In genomic region chr12:74415633-74416032, GRCh38 we compare ENCODE assay signal across 9 cellular contexts.
DNase-seq lines count a peak whose midpoint lies in the region; ATAC-seq and TF ChIP-seq lines count a peak whose summit lies in the region.
"Had no signal": no experiment of that assay in that cellular context is flagged by ENCODE, and none has a peak within 500 bp of the region (broad histone marks: within the 10 kb centered on the region; RNA-seq: fewer than 3 reads in every experiment).

No MANE protein-coding gene starts in this region.

- H3K36me3 ChIP-seq in KMS-11 (ENCODE audit: insufficient read depth) = no peaks in the 10 kb centered on the region
- H3K36me3 ChIP-seq in esophagus squamous epithelium = no peaks in the 10 kb centered on the region

- H3K27ac ChIP-seq in KMS-11 (no peak overlapping the region), esophagus squamous epithelium (no peak overlapping the region)
- H3K27ac ChIP-seq: parathyroid adenoma had no signal

- no peak overlapping the region for H3K27ac Mint-ChIP-seq in mesothelial cell of epicardium

- peak; percentile 63 for ATAC-seq in GM21381 (IDR thresholded peaks at IDR 0.05; ENCODE audit: unreplicated experiment)

- no peak for TF ChIP-seq POLR2A in esophagus squamous epithelium (IDR thresholded peaks at IDR 0.05)

- H3K27me3 ChIP-seq in KMS-11 (ENCODE audit: insufficient read depth, low read depth) (no peaks in the 10 kb centered on the region), esophagus squamous epithelium (peaks cover 0 to 6% (median 0%) of the 10 kb centered on the region in 4 donors)

- H2AFZ ChIP-seq in KMS-11 (ENCODE audit: low read depth) = no peak overlapping the region
- H2AFZ ChIP-seq: parathyroid adenoma had no signal

- DNase-seq in G401 (ENCODE audit: low spot score) = peak; percentile 12
- peak; percentile 12 for DNase-seq in amniotic epithelial cell (ENCODE audit: low read depth)
- DNase-seq in mesothelial cell of epicardium (ENCODE audit: low spot score in 2 of 2, unreplicated experiment in 2 of 2) = no peak
- no peak for DNase-seq in stimulated activated naive CD4-positive, alpha-beta T cell treated with Interleukin-2 at 50 U/mL for 16 hours (lab: John Stamatoyannopoulos, UW)
- DNase-seq in stimulated activated CD4-positive, alpha-beta T cell treated with anti-CD3 and anti-CD28 coated beads, Interleukin-1b, Interleukin-23, amount 100 ng/mL, for 48 hours = no peak
- no peak for DNase-seq in esophagus squamous epithelium (lab: John Stamatoyannopoulos, UW)

- no peaks in the 10 kb centered on the region for H3K9me3 Mint-ChIP-seq in mesothelial cell of epicardium

- no peaks in the 10 kb centered on the region for H3K4me1 ChIP-seq in KMS-11 (ENCODE audit: low read depth, poor library complexity, severe bottlenecking)
- no peaks in the 10 kb centered on the region for H3K4me1 ChIP-seq in esophagus squamous epithelium
- H3K4me1 ChIP-seq: parathyroid adenoma had no signal

- H4K20me1 ChIP-seq in KMS-11 (ENCODE audit: insufficient read depth) = no peaks in the 10 kb centered on the region

- no peak overlapping the region for H3K4me3 Mint-ChIP-seq in mesothelial cell of epicardium

- TF ChIP-seq CTCF in KMS-11 (conservative IDR thresholded peaks at IDR 0.05; ENCODE audit: low read depth, low read length) (peak; percentile 79), mesothelial cell of epicardium (IDR thresholded peaks at IDR 0.05; ENCODE audit: unreplicated experiment) (peak; percentile 71), esophagus squamous epithelium (IDR thresholded peaks at IDR 0.05) (peak in 1 of 6 experiments; percentile 39)

- H3K79me2 ChIP-seq in KMS-11 (ENCODE audit: insufficient read depth, low read depth) = no peaks in the 10 kb centered on the region
- H3K79me2 ChIP-seq: parathyroid adenoma had no signal

- peaks cover 12% of the 10 kb centered on the region for H3K27me3 Mint-ChIP-seq in mesothelial cell of epicardium (ENCODE audit: low read depth)

- H3K9ac ChIP-seq in KMS-11 = no peak overlapping the region
- H3K9ac ChIP-seq: parathyroid adenoma had no signal

- H3K36me3 Mint-ChIP-seq in mesothelial cell of epicardium = no peaks in the 10 kb centered on the region

- intact Hi-C loops in esophagus squamous epithelium (cut with DNase I) = no loop called here

- no peaks in the 10 kb centered on the region for H3K9me3 ChIP-seq in esophagus squamous epithelium

- H3K4me1 Mint-ChIP-seq in mesothelial cell of epicardium = peaks cover 3% of the 10 kb centered on the region

- H3K4me3 ChIP-seq in KMS-11 (IDR thresholded peaks at IDR 0.05; ENCODE audit: insufficient read depth, low read depth, low read length) (no peak overlapping the region), esophagus squamous epithelium (no peak overlapping the region)

- H3K4me2 ChIP-seq in KMS-11 = no peak overlapping the region

- in situ Hi-C loops in G401 (cut with HindIII; ENCODE audit: low sequenced_read_pairs) = no loop called here

Comparison
In these comparisons a context has a peak if more than half of its experiments do, and no peak if none do; other contexts are left out.
1. DNase-seq: peak in G401 (single experiment) and amniotic epithelial cell (single experiment); none in mesothelial cell of epicardium (0 of 2), stimulated activated naive CD4-positive, alpha-beta T cell treated with Interleukin-2 at 50 U/mL for 16 hours (single experiment), stimulated activated CD4-positive, alpha-beta T cell treated with anti-CD3 and anti-CD28 coated beads, Interleukin-1b, Interleukin-23, amount 100 ng/mL, for 48 hours (single experiment) and esophagus squamous epithelium (single experiment).